8 cellular contexts compared by ENCODE assay signal in genomic region chr11:57741132-57742086, GRCh38. TPM values are rescaled to one million over a fixed set of nuclear protein-coding genes. Genes with fewer than 3 reads are reported as not detected.
A peak's percentile ranks its signal among the peaks of the same experiment; 100 is the strongest.
DNase-seq lines count a peak whose midpoint lies in the region; ATAC-seq and TF ChIP-seq lines count a peak whose summit lies in the region.

SELENOH (plus strand) TSS chr11:57741491; CDS start chr11:57741596, 105 bp downstream.

- DNase-seq in GM03348 (ENCODE audit: low spot score) (peak; percentile 97), HFF-Myc (ENCODE audit: extremely low read depth, low read depth) (peak; percentile 95), NAMALWA (ENCODE audit: low spot score) (peak; percentile 97), SK-N-DZ (ENCODE audit: low spot score) (peak; percentile 99), substantia nigra (lab: John Stamatoyannopoulos, UW) (peak; percentile 54 to 97 (median 91))
- DNase-seq in activated naive CD4-positive, alpha-beta T cell treated with anti-CD3 and anti-CD28 coated beads, Interleukin-2, amount 10 ng/mL, durations not matched to agents 7 days and 5 days = peak; percentile 98

- no peaks in the 10 kb centered on the region for H3K9me3 Mint-ChIP-seq in activated naive CD4-positive, alpha-beta T cell treated with anti-CD3 and anti-CD28 coated beads, Interleukin-2, amount 10 ng/mL, durations not matched to agents 7 days and 5 days

- H3K4me3 ChIP-seq in HFF-Myc (replicated peaks; ENCODE audit: low read depth, low read length) = peak within 1 kb of the TSS; percentile 98
- peak within 1 kb of the TSS; percentile 81 to 89 for H3K4me3 ChIP-seq in gastroesophageal sphincter
- peak within 1 kb of the TSS; percentile 62 to 88 for H3K4me3 ChIP-seq in neutrophil (ENCODE audit: low read depth in 1 of 2, low read length in 1 of 2)

- peaks cover 58% of the 10 kb centered on the region for H3K36me3 Mint-ChIP-seq in activated naive CD4-positive, alpha-beta T cell treated with anti-CD3 and anti-CD28 coated beads, Interleukin-2, amount 10 ng/mL, durations not matched to agents 7 days and 5 days

- peak within 1 kb of the TSS; percentile 98 for H3K27ac Mint-ChIP-seq in activated naive CD4-positive, alpha-beta T cell treated with anti-CD3 and anti-CD28 coated beads, Interleukin-2, amount 10 ng/mL, durations not matched to agents 7 days and 5 days

- H3K9me3 ChIP-seq in gastroesophageal sphincter (no peaks in the 10 kb centered on the region), neutrophil (no peaks in the 10 kb centered on the region)

- peak; percentile 100 for ATAC-seq in gastroesophageal sphincter

- WGBS in gastroesophageal sphincter (ENCODE audit: low coverage in 1 of 2), 2 donors = 0 to 1% methylated on average over 16 to 26 of the region's 75 CpGs

- H3K27ac ChIP-seq in gastroesophageal sphincter = peak within 1 kb of the TSS; percentile 87 to 94 (median 90)
- peak within 1 kb of the TSS; percentile 84 for H3K27ac ChIP-seq in neutrophil
- peak within 1 kb of the TSS; percentile 80 for H3K27ac ChIP-seq in substantia nigra (ENCODE audit: low read depth, low read length, poor library complexity, severe bottlenecking)

- H3K27me3 ChIP-seq in gastroesophageal sphincter = no peaks in the 10 kb centered on the region
- H3K27me3 ChIP-seq in neutrophil = no peaks in the 10 kb centered on the region

- CTCF ChIA-PET in activated naive CD4-positive, alpha-beta T cell treated with anti-CD3 and anti-CD28 coated beads, Interleukin-2, amount 10 ng/mL, durations not matched to agents 7 days and 5 days (lab: Charles Lee) = interaction anchor here (1.0 to 3.4 kb wide), 3 partner anchors 10 to 58 kb away, joined by 4 to 22 read pairs (median 5); partner anchors contain the start of gene BTBD18

- H3K4me1 Mint-ChIP-seq in activated naive CD4-positive, alpha-beta T cell treated with anti-CD3 and anti-CD28 coated beads, Interleukin-2, amount 10 ng/mL, durations not matched to agents 7 days and 5 days = peaks cover 45% of the 10 kb centered on the region

- H3K4me1 ChIP-seq in gastroesophageal sphincter = peaks cover 0 to 28% (median 7%) of the 10 kb centered on the region in 3 donors
- peaks cover 17% of the 10 kb centered on the region in 2 experiments for H3K4me1 ChIP-seq in neutrophil (ENCODE audit: control insufficient read depth in 1 of 2, insufficient read depth in 1 of 2, low read depth in 1 of 2, low read length in 1 of 2)

- H3K36me3 ChIP-seq in gastroesophageal sphincter = peaks cover 0 to 72% of the 10 kb centered on the region in 2 donors
- H3K36me3 ChIP-seq in neutrophil = peaks cover 46% of the 10 kb centered on the region

- H3K27me3 Mint-ChIP-seq in activated naive CD4-positive, alpha-beta T cell treated with anti-CD3 and anti-CD28 coated beads, Interleukin-2, amount 10 ng/mL, durations not matched to agents 7 days and 5 days = no peaks in the 10 kb centered on the region

- no peak for TF ChIP-seq EP300 in gastroesophageal sphincter (IDR thresholded peaks at IDR 0.05)

- peak; percentile 65 to 81 for TF ChIP-seq POLR2A in gastroesophageal sphincter (IDR thresholded peaks at IDR 0.05)

- no peak for TF ChIP-seq CTCF in HFF-Myc (IDR thresholded peaks at IDR 0.05; ENCODE audit: low read depth, low read length, missing control alignments)
- TF ChIP-seq CTCF in gastroesophageal sphincter (IDR thresholded peaks at IDR 0.05) = peak in 2 of 4 experiments; percentile 1 to 14
- no peak for TF ChIP-seq CTCF in neutrophil (IDR thresholded peaks at IDR 0.05)

- peak within 1 kb of the TSS; percentile 96 for H3K4me3 Mint-ChIP-seq in activated naive CD4-positive, alpha-beta T cell treated with anti-CD3 and anti-CD28 coated beads, Interleukin-2, amount 10 ng/mL, durations not matched to agents 7 days and 5 days

RNA-seq across cellular contexts. Expression of gene SELENOH, which starts in this region (rescaled TPM):
- polyA plus RNA-seq in SK-N-DZ (2014; cell fraction: cytosol; rRNA removed) = 259 and 338 TPM in 2 replicates
- polyA plus RNA-seq in SK-N-DZ (2014; cell fraction: nucleus; rRNA removed) = 206 and 247 TPM in 2 replicates
- total RNA-seq in gastroesophageal sphincter = 100 to 1,000 TPM in 2 of 4 donors, 10 to 100 TPM in 2; 81.2 to 143 (median 97.0) TPM

Comparison
In these comparisons a context has a peak if more than half of its experiments do, and no peak if none do; other contexts are left out.
1. Peak in every context shown above with its lines: DNase-seq, ATAC-seq, H3K4me3 ChIP-seq and H3K27ac ChIP-seq.